Comparison of ENCODE assay signal across 11 cellular contexts in genomic region chr1:3717715-3718601, GRCh38. TPM values are rescaled to one million over a fixed set of nuclear protein-coding genes. Genes with fewer than 3 reads are reported as not detected.
DNase-seq lines count a peak whose midpoint lies in the region; ATAC-seq and TF ChIP-seq lines count a peak whose summit lies in the region.
"Had no signal": no experiment of that assay in that cellular context is flagged by ENCODE, and none has a peak within 500 bp of the region (broad histone marks: within the 10 kb centered on the region; RNA-seq: fewer than 3 reads in every experiment).

No MANE protein-coding gene starts in this region.

- no peaks in the 10 kb centered on the region for H3K9me3 Mint-ChIP-seq in activated T-helper 17 cell treated with anti-CD3 and anti-CD28 coated beads, Interleukin-2, amount 50 U/mL, for 72 hours
- H3K9me3 Mint-ChIP-seq: naive B cell had no signal

- no peaks in the 10 kb centered on the region for H3K27me3 Mint-ChIP-seq in activated T-helper 17 cell treated with anti-CD3 and anti-CD28 coated beads, Interleukin-2, amount 50 U/mL, for 72 hours

- no peak for ATAC-seq in activated T-helper 17 cell treated with anti-CD3 and anti-CD28 coated beads, Interleukin-2, amount 50 U/mL, for 72 hours (replicated peaks)

- H3K36me3 ChIP-seq in prostate gland, result no peaks in the 10 kb centered on the region

- no peak for TF ChIP-seq POLR2A in prostate gland (IDR thresholded peaks at IDR 0.05)

- H3K27ac Mint-ChIP-seq in activated T-helper 17 cell treated with anti-CD3 and anti-CD28 coated beads, Interleukin-2, amount 50 U/mL, for 72 hours, result no peak overlapping the region
- H3K27ac Mint-ChIP-seq: naive B cell had no signal

- intact Hi-C loops in prostate gland (cut with DNase I), result no loop called here

- DNase-seq in activated CD4-positive, alpha-beta T cell treated with anti-CD3 and anti-CD28 coated beads for 48 hours, result peak; percentile 34
- no peak for DNase-seq in activated CD4-positive, alpha-beta T cell treated with anti-CD3 and anti-CD28 coated beads for 4 hours
- DNase-seq in HuH-7.5 (ENCODE audit: low spot score) (peak; percentile 61), astrocyte of the hippocampus (ENCODE audit: low read depth, low spot score) (peak; percentile 49), prostate gland (ENCODE audit: low spot score) (no peak), MV-4-11 (lab: John Stamatoyannopoulos, UW) (no peak), NCI-H2107 treated with DMSO at 0.1 percent for 48 hours (lab: John Stamatoyannopoulos, UW; ENCODE audit: unreplicated experiment) (no peak)
- DNase-seq: KG1, naive B cell had no signal

- peaks cover 4% of the 10 kb centered on the region for H3K27me3 ChIP-seq in prostate gland (replicated peaks; ENCODE audit: insufficient read depth)

- no peaks in the 10 kb centered on the region for H3K4me1 ChIP-seq in prostate gland (replicated peaks)

- peak overlapping the region; percentile 35 to 51 for H3K27ac ChIP-seq in prostate gland

- H3K4me1 Mint-ChIP-seq in activated T-helper 17 cell treated with anti-CD3 and anti-CD28 coated beads, Interleukin-2, amount 50 U/mL, for 72 hours, result no peaks in the 10 kb centered on the region
- H3K4me1 Mint-ChIP-seq: naive B cell had no signal

- H3K9me3 ChIP-seq in prostate gland, result no peaks in the 10 kb centered on the region

- no peaks in the 10 kb centered on the region for H3K36me3 Mint-ChIP-seq in activated T-helper 17 cell treated with anti-CD3 and anti-CD28 coated beads, Interleukin-2, amount 50 U/mL, for 72 hours (ENCODE audit: low read depth)
- H3K36me3 Mint-ChIP-seq: naive B cell had no signal

- no peak overlapping the region for H3K4me3 ChIP-seq in prostate gland

- WGBS in prostate gland, result 35% methylated on average over 31 of the region's 40 CpGs

- TF ChIP-seq CTCF in prostate gland (IDR thresholded peaks at IDR 0.05), result no peak

- H3K4me3 Mint-ChIP-seq in activated T-helper 17 cell treated with anti-CD3 and anti-CD28 coated beads, Interleukin-2, amount 50 U/mL, for 72 hours, result no peak overlapping the region
- H3K4me3 Mint-ChIP-seq: naive B cell had no signal

RNA-seq across cellular contexts. Expression of gene CCDC27, which starts 34.3 kb away (rescaled TPM):
- total RNA-seq in prostate gland, result under 1 TPM in 1 of 2 donors, not detected in 1; 0.97 TPM
- total RNA-seq in activated T-helper 17 cell treated with anti-CD3 and anti-CD28 coated beads, Interleukin-2, amount 50 U/mL, for 72 hours, result not detected
- total RNA-seq: cerebellum had no signal

RNA-seq across cellular contexts. Expression of gene SMIM1, which starts 54.6 kb away (rescaled TPM):
- total RNA-seq in prostate gland, result 100 to 1,000 TPM in 1 of 2 donors, 10 to 100 TPM in 1; 17.7 to 148 TPM
- total RNA-seq in activated T-helper 17 cell treated with anti-CD3 and anti-CD28 coated beads, Interleukin-2, amount 50 U/mL, for 72 hours, result 1 to 10 TPM; 1.5 to 2.8 TPM

Comparison
In these comparisons a context has a peak if more than half of its experiments do, and no peak if none do; other contexts are left out.
1. DNase-seq: peak in activated CD4-positive, alpha-beta T cell treated with anti-CD3 and anti-CD28 coated beads for 48 hours (single experiment), HuH-7.5 (single experiment) and astrocyte of the hippocampus (single experiment); none in activated CD4-positive, alpha-beta T cell treated with anti-CD3 and anti-CD28 coated beads for 4 hours (0 of 2), prostate gland (single experiment), MV-4-11 (single experiment) and NCI-H2107 treated with DMSO at 0.1 percent for 48 hours (single experiment).
2. RNA of gene SMIM1, which starts 54.6 kb away (total RNA-seq): 17.7 to 148 TPM in prostate gland; 1.5 to 2.8 TPM in activated T-helper 17 cell treated with anti-CD3 and anti-CD28 coated beads, Interleukin-2, amount 50 U/mL, for 72 hours; every median in the first group is over 4 times any median in the second.